ENCODE assay signal across 11 cellular contexts in genomic region chr16:53501216-53501859, GRCh38. TPM values are rescaled to one million over a fixed set of nuclear protein-coding genes. Genes with fewer than 3 reads are reported as not detected.
DNase-seq lines count a peak whose midpoint lies in the region; ATAC-seq, FAIRE-seq and TF ChIP-seq lines count a peak whose summit lies in the region.
"Had no signal": no experiment of that assay in that cellular context is flagged by ENCODE, and none has a peak within 500 bp of the region (broad histone marks: within the 10 kb centered on the region; RNA-seq: fewer than 3 reads in every experiment).

No MANE protein-coding gene starts in this region.

- peak overlapping the region; percentile 91 for H3K4me3 ChIP-seq in cardiac muscle cell
- H3K4me3 ChIP-seq in astrocyte (ENCODE audit: insufficient read depth, low read depth, low read length) = no peak overlapping the region
- H3K4me3 ChIP-seq in right lobe of liver = peak overlapping the region in 2 of 3 donors; percentile 86 to 89
- H3K4me3 ChIP-seq in upper lobe of left lung = peak overlapping the region in 3 of 4 donors; percentile 94 to 97 (median 97)

- TF ChIP-seq CTCF in cardiac muscle cell (IDR thresholded peaks at IDR 0.05; ENCODE audit: low read depth, low read length) (no peak), astrocyte (IDR thresholded peaks at IDR 0.05; ENCODE audit: insufficient read depth, low read depth, low read length) (no peak), right lobe of liver (IDR thresholded peaks at IDR 0.05) (no peak), upper lobe of left lung (IDR thresholded peaks at IDR 0.05) (no peak)

- H3K4me2 ChIP-seq in astrocyte (ENCODE audit: low read length) = peak overlapping the region; percentile 92

- H3K9me3 Mint-ChIP-seq in astrocyte (ENCODE audit: unreplicated experiment) = no peaks in the 10 kb centered on the region

- DNase-seq in cardiac muscle cell (ENCODE audit: low read depth in 1 of 2, low spot score in 1 of 2) (no peak), Right ventricle myocardium inferior (ENCODE audit: missing footprints) (no peak), astrocyte (ENCODE audit: low read depth) (no peak), right lobe of liver (no peak), upper lobe of left lung (no peak), D341Med (ENCODE audit: low spot score) (no peak), NAMALWA (ENCODE audit: low spot score) (no peak)
- DNase-seq: NCI-H2227 treated with DMSO at 0.1 percent for 48 hours, occipital lobe had no signal

- H3K4me1 ChIP-seq in cardiac muscle cell (ENCODE audit: low read depth) (peaks cover 31% of the 10 kb centered on the region), astrocyte (ENCODE audit: insufficient read depth, low read length) (peaks cover 16% of the 10 kb centered on the region), right lobe of liver (peaks cover 0 to 25% (median 13%) of the 10 kb centered on the region in 4 donors), upper lobe of left lung (peaks cover 21 to 32% (median 30%) of the 10 kb centered on the region in 4 donors)

- peak overlapping the region; percentile 53 for H3K27ac ChIP-seq in cardiac muscle cell
- H3K27ac ChIP-seq in astrocyte (ENCODE audit: low read depth, low read length) = no peak overlapping the region
- H3K27ac ChIP-seq in right lobe of liver = no peak overlapping the region
- peak overlapping the region in 1 of 4 donors; percentile 97 for H3K27ac ChIP-seq in upper lobe of left lung

- TF ChIP-seq EP300 in upper lobe of left lung (IDR thresholded peaks at IDR 0.05) = no peak

- H3K27ac Mint-ChIP-seq in astrocyte (ENCODE audit: unreplicated experiment) = peak overlapping the region; percentile 54

- no peak overlapping the region for H3K9ac ChIP-seq in astrocyte (ENCODE audit: low read length)

- H3K9me3 ChIP-seq in cardiac muscle cell (ENCODE audit: low read depth) = no peaks in the 10 kb centered on the region
- H3K9me3 ChIP-seq in astrocyte (ENCODE audit: insufficient read depth, low read depth, low read length) = no peaks in the 10 kb centered on the region
- no peaks in the 10 kb centered on the region for H3K9me3 ChIP-seq in right lobe of liver
- no peaks in the 10 kb centered on the region for H3K9me3 ChIP-seq in upper lobe of left lung

- H3K27me3 ChIP-seq in cardiac muscle cell (no peaks in the 10 kb centered on the region), astrocyte (ENCODE audit: insufficient read depth, low read length) (no peaks in the 10 kb centered on the region), right lobe of liver (no peaks in the 10 kb centered on the region), upper lobe of left lung (no peaks in the 10 kb centered on the region)

- intact Hi-C loops in Right ventricle myocardium inferior (cut with DNase I) (no loop called here), right lobe of liver (cut with DNase I) (loop anchor here in 1 of 2 donors (10.0 kb wide), 1 partner anchor 67 kb away; the partner anchor contains the start of gene RBL2)

- H3K79me2 ChIP-seq in astrocyte (ENCODE audit: insufficient read depth, low read length) = peaks cover 11% of the 10 kb centered on the region

- ATAC-seq in Right ventricle myocardium inferior = no peak
- no peak for ATAC-seq in right lobe of liver
- no peak for ATAC-seq in upper lobe of left lung (ENCODE audit: low FRiP score in 2 of 2)
- ATAC-seq in GM18861 (IDR thresholded peaks at IDR 0.05; ENCODE audit: unreplicated experiment) = no peak

- no peak for TF ChIP-seq POLR2A in right lobe of liver (IDR thresholded peaks at IDR 0.05)
- no peak for TF ChIP-seq POLR2A in upper lobe of left lung (IDR thresholded peaks at IDR 0.05)

- peaks cover 4% of the 10 kb centered on the region for H3K36me3 Mint-ChIP-seq in astrocyte (ENCODE audit: low read depth, unreplicated experiment)

- peak overlapping the region; percentile 95 for H3K4me3 Mint-ChIP-seq in astrocyte (ENCODE audit: unreplicated experiment)

- 32% methylated on average over 9 of the region's 9 CpGs for WGBS in right lobe of liver (ENCODE audit: insufficient coverage, low coverage, low lambda C conversion rate, missing lambda C conversion rate)
- 43 to 55% methylated on average over 9 of the region's 9 CpGs for WGBS in upper lobe of left lung, 2 donors

- H2AFZ ChIP-seq in astrocyte (ENCODE audit: low read depth, low read length) = no peak overlapping the region

- no peaks in the 10 kb centered on the region for H3K27me3 Mint-ChIP-seq in astrocyte (ENCODE audit: low read depth, unreplicated experiment)

- peaks cover 19% of the 10 kb centered on the region for H3K4me1 Mint-ChIP-seq in astrocyte (ENCODE audit: low read depth, unreplicated experiment)

- no peak for FAIRE-seq in astrocyte (lab: Jason Lieb, UNC)
- FAIRE-seq: H54 had no signal

- H3K36me3 ChIP-seq in cardiac muscle cell (peaks cover 9% of the 10 kb centered on the region), astrocyte (ENCODE audit: insufficient read depth, low read length) (peaks cover 1% of the 10 kb centered on the region), right lobe of liver (peaks cover 0 to 22% (median 9%) of the 10 kb centered on the region in 4 donors), upper lobe of left lung (peaks cover 17 to 36% (median 18%) of the 10 kb centered on the region in 4 donors)

- peaks cover 11% of the 10 kb centered on the region for H4K20me1 ChIP-seq in astrocyte (ENCODE audit: insufficient read depth, low read length)

RNA-seq across cellular contexts. Expression of gene AKTIP, which starts 1.7 kb away (rescaled TPM):
- 33.9 and 58.0 TPM in 2 replicates for total RNA-seq in cardiac muscle cell
- polyA plus RNA-seq in cardiac muscle cell = 39.4 and 43.2 TPM in 2 replicates
- total RNA-seq in Right ventricle myocardium inferior = 89.7 TPM
- total RNA-seq in astrocyte = 21.5 and 25.0 TPM in 2 replicates
- 10 to 100 TPM; 23.3 to 42.4 (median 26.5) TPM for total RNA-seq in right lobe of liver
- total RNA-seq in upper lobe of left lung = 10 to 100 TPM; 35.6 to 61.3 (median 47.0) TPM
